ENCODE assay signal across 8 cellular contexts in genomic region chr16:57667526-57668258, GRCh38. TPM values are rescaled to one million over a fixed set of nuclear protein-coding genes. Genes with fewer than 3 reads are reported as not detected.
DNase-seq lines count a peak whose midpoint lies in the region; ATAC-seq and TF ChIP-seq lines count a peak whose summit lies in the region.

No MANE protein-coding gene starts in this region.

- no peak overlapping the region for H3K27ac ChIP-seq in parathyroid adenoma

- H3K36me3 Mint-ChIP-seq in stimulated activated naive B cell treated with anti-CD40 and anti-IgM and Interleukin-4, amounts not matched to agents 10 μg/mL and 1 μg/mL and 100 μg/mL, for 72 hours: no peaks in the 10 kb centered on the region
- H3K36me3 Mint-ChIP-seq in activated CD4-positive, alpha-beta T cell treated with anti-CD3 and anti-CD28 coated beads, Interleukin-2, amount 10 ng/mL, durations not matched to agents 7 days and 5 days (ENCODE audit: low read depth): no peaks in the 10 kb centered on the region

- CTCF ChIA-PET in activated CD4-positive, alpha-beta T cell treated with anti-CD3 and anti-CD28 coated beads, Interleukin-2, amount 10 ng/mL, durations not matched to agents 7 days and 5 days (lab: Charles Lee): interaction anchor here (0.7 to 2.4 kb wide), 5 partner anchors 14 to 32 kb away, joined by 3 to 6 read pairs (median 4); no protein-coding TSS in a partner anchor

- H3K36me3 ChIP-seq in parathyroid adenoma (ENCODE audit: control insufficient read depth, insufficient read depth, low read length): no peaks in the 10 kb centered on the region

- H3K9me3 Mint-ChIP-seq in stimulated activated naive B cell treated with anti-CD40 and anti-IgM and Interleukin-4, amounts not matched to agents 10 μg/mL and 1 μg/mL and 100 μg/mL, for 72 hours: no peaks in the 10 kb centered on the region
- H3K9me3 Mint-ChIP-seq in activated CD4-positive, alpha-beta T cell treated with anti-CD3 and anti-CD28 coated beads, Interleukin-2, amount 10 ng/mL, durations not matched to agents 7 days and 5 days: no peaks in the 10 kb centered on the region

- TF ChIP-seq CTCF in GM12873 (IDR thresholded peaks at IDR 0.05; ENCODE audit: insufficient read depth, low read depth, low read length, missing control alignments): peak; percentile 50
- no peak for TF ChIP-seq CTCF in fibroblast of mammary gland (conservative IDR thresholded peaks at IDR 0.05; ENCODE audit: control insufficient read depth, insufficient read depth, low read depth, low read length)
- no peak for TF ChIP-seq CTCF in parathyroid adenoma (IDR thresholded peaks at IDR 0.05)

- H3K27me3 Mint-ChIP-seq in stimulated activated naive B cell treated with anti-CD40 and anti-IgM and Interleukin-4, amounts not matched to agents 10 μg/mL and 1 μg/mL and 100 μg/mL, for 72 hours: no peaks in the 10 kb centered on the region
- H3K27me3 Mint-ChIP-seq in activated CD4-positive, alpha-beta T cell treated with anti-CD3 and anti-CD28 coated beads, Interleukin-2, amount 10 ng/mL, durations not matched to agents 7 days and 5 days: peaks cover 11% of the 10 kb centered on the region

- H3K4me3 Mint-ChIP-seq in stimulated activated naive B cell treated with anti-CD40 and anti-IgM and Interleukin-4, amounts not matched to agents 10 μg/mL and 1 μg/mL and 100 μg/mL, for 72 hours: no peak overlapping the region
- no peak overlapping the region for H3K4me3 Mint-ChIP-seq in activated CD4-positive, alpha-beta T cell treated with anti-CD3 and anti-CD28 coated beads, Interleukin-2, amount 10 ng/mL, durations not matched to agents 7 days and 5 days

- H2AFZ ChIP-seq in parathyroid adenoma: peak overlapping the region; percentile 68

- H3K27ac Mint-ChIP-seq in stimulated activated naive B cell treated with anti-CD40 and anti-IgM and Interleukin-4, amounts not matched to agents 10 μg/mL and 1 μg/mL and 100 μg/mL, for 72 hours: no peak overlapping the region
- no peak overlapping the region for H3K27ac Mint-ChIP-seq in activated CD4-positive, alpha-beta T cell treated with anti-CD3 and anti-CD28 coated beads, Interleukin-2, amount 10 ng/mL, durations not matched to agents 7 days and 5 days

- no peaks in the 10 kb centered on the region for H3K9me3 ChIP-seq in parathyroid adenoma (ENCODE audit: control insufficient read depth, low read length)

- H3K4me3 ChIP-seq in fibroblast of mammary gland (ENCODE audit: control insufficient read depth, low read depth, low read length): no peak overlapping the region
- H3K4me3 ChIP-seq in parathyroid adenoma (ENCODE audit: low read depth, low read length): no peak overlapping the region

- H3K27me3 ChIP-seq in parathyroid adenoma (ENCODE audit: control insufficient read depth, insufficient read depth, low read length): no peaks in the 10 kb centered on the region

- no peak for ATAC-seq in stimulated activated naive B cell treated with anti-CD40 and anti-IgM and Interleukin-4, amounts not matched to agents 10 μg/mL and 1 μg/mL and 100 μg/mL, for 72 hours (replicated peaks)

- no peaks in the 10 kb centered on the region for H3K4me1 Mint-ChIP-seq in stimulated activated naive B cell treated with anti-CD40 and anti-IgM and Interleukin-4, amounts not matched to agents 10 μg/mL and 1 μg/mL and 100 μg/mL, for 72 hours
- H3K4me1 Mint-ChIP-seq in activated CD4-positive, alpha-beta T cell treated with anti-CD3 and anti-CD28 coated beads, Interleukin-2, amount 10 ng/mL, durations not matched to agents 7 days and 5 days: no peaks in the 10 kb centered on the region

- POLR2A ChIA-PET in activated CD4-positive, alpha-beta T cell treated with anti-CD3 and anti-CD28 coated beads, Interleukin-2, amount 10 ng/mL, durations not matched to agents 7 days and 5 days (lab: Charles Lee): no interaction called here

- peaks cover 9% of the 10 kb centered on the region for H3K4me1 ChIP-seq in parathyroid adenoma

- H3K9ac ChIP-seq in parathyroid adenoma: no peak overlapping the region

- no peak overlapping the region for H3K4me2 ChIP-seq in parathyroid adenoma (ENCODE audit: low read length)

- peak; percentile 38 for DNase-seq in NOMO-1 treated with dmso at 0.1 percent for 144 hours (lab: John Stamatoyannopoulos, UW; ENCODE audit: unreplicated experiment)
- DNase-seq in fibroblast of mammary gland (ENCODE audit: low read depth): peak; percentile 52
- DNase-seq in stimulated activated naive B cell treated with anti-CD40 and anti-IgM and Interleukin-4, amounts not matched to agents 10 μg/mL and 1 μg/mL and 100 μg/mL, for 72 hours: no peak
- no peak for DNase-seq in activated effector memory CD4-positive, alpha-beta T cell treated with Interleukin-2 at 50 U/mL for 16 hours
- DNase-seq in activated gamma-delta T cell (lab: John Stamatoyannopoulos, UW): no peak
- DNase-seq in activated CD4-positive, alpha-beta T cell treated with anti-CD3 and anti-CD28 coated beads, Interleukin-2, amount 10 ng/mL, durations not matched to agents 7 days and 5 days: no peak

- no peaks in the 10 kb centered on the region for H3K79me2 ChIP-seq in parathyroid adenoma

RNA-seq across cellular contexts. Expression of gene ADGRG3, which starts 0.4 kb away (rescaled TPM):
- not detected for total RNA-seq in activated CD4-positive, alpha-beta T cell treated with anti-CD3 and anti-CD28 coated beads, Interleukin-2, amount 10 ng/mL, durations not matched to agents 7 days and 5 days

RNA-seq across cellular contexts. Expression of gene DRC7, which starts 26.9 kb away (rescaled TPM):
- not detected for total RNA-seq in activated CD4-positive, alpha-beta T cell treated with anti-CD3 and anti-CD28 coated beads, Interleukin-2, amount 10 ng/mL, durations not matched to agents 7 days and 5 days

RNA-seq across cellular contexts. Expression of gene ADGRG1, which starts 39.3 kb away (rescaled TPM):
- 1 to 10 TPM; 2.2 to 2.9 TPM for total RNA-seq in activated CD4-positive, alpha-beta T cell treated with anti-CD3 and anti-CD28 coated beads, Interleukin-2, amount 10 ng/mL, durations not matched to agents 7 days and 5 days

Comparison
In these comparisons a context has a peak if more than half of its experiments do, and no peak if none do; other contexts are left out.
1. DNase-seq: peak in NOMO-1 treated with dmso at 0.1 percent for 144 hours (single experiment) and fibroblast of mammary gland (single experiment); none in stimulated activated naive B cell treated with anti-CD40 and anti-IgM and Interleukin-4, amounts not matched to agents 10 μg/mL and 1 μg/mL and 100 μg/mL, for 72 hours (single experiment), activated effector memory CD4-positive, alpha-beta T cell treated with Interleukin-2 at 50 U/mL for 16 hours (single experiment), activated gamma-delta T cell (single experiment) and activated CD4-positive, alpha-beta T cell treated with anti-CD3 and anti-CD28 coated beads, Interleukin-2, amount 10 ng/mL, durations not matched to agents 7 days and 5 days (single experiment).